ENCODE assay signal across 6 cellular contexts in the genomic region with DNA sequence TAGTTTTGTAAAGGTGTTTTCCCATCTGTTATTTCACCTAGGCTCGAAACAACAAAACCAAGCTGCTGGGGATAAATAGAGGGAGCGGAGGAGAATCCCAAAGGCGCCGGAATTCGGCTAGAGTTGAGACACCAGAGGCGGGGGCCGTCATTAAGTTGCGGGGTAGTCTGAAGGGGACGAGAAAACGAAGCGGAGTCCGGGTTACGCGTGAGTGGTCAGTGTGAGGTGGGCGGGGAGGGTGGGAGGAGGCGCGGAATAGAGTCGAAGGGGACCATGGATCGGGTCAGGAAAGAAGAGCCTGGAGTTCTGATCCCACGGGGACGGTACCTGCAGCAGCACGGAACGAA. TPM values are rescaled to one million over a fixed set of nuclear protein-coding genes. Genes with fewer than 3 reads are reported as not detected.
A peak's percentile ranks its signal among the peaks of the same experiment; 100 is the strongest.
DNase-seq lines count a peak whose midpoint lies in the region; ATAC-seq and TF ChIP-seq lines count a peak whose summit lies in the region.

No MANE protein-coding gene starts in this region.

- DNase-seq in Panc1 (ENCODE audit: low read depth, low spot score) (no peak), iPS DF 6.9 (ENCODE audit: low read depth, low spot score) (no peak), NCI-H1048 (lab: John Stamatoyannopoulos, UW) (no peak), NCI-H774 (lab: John Stamatoyannopoulos, UW) (no peak), AML-193 (lab: John Stamatoyannopoulos, UW) (no peak)

- H3K4me3 ChIP-seq in Panc1 (ENCODE audit: low read depth in 2 of 2, low read length in 2 of 2), result peak overlapping the region; percentile 80 to 91
- H3K4me3 ChIP-seq in iPS DF 6.9 (ENCODE audit: low read length), result peak overlapping the region; percentile 70; the same call in 1 of the 2 replicates

- in situ Hi-C loops in Panc1 (cut with HindIII; ENCODE audit: low pct_unique_long_range_greater_than_20kb, low sequenced_read_pairs), result no loop called here

- WGBS in iPS DF 6.9 (ENCODE audit: insufficient coverage, insufficient read length), result no CpG with 5 or more reads among the region's 23 CpGs

- H3K4me1 ChIP-seq in Panc1 (ENCODE audit: control insufficient read depth, insufficient read depth, low read length), result peaks cover 8% of the 10 kb centered on the region
- no peaks in the 10 kb centered on the region; the same call in 1 of the 2 replicates for H3K4me1 ChIP-seq in iPS DF 6.9 (ENCODE audit: control insufficient read depth, insufficient read depth, low read length)

- POLR2A ChIA-PET in Panc1 (lab: Charles Lee), result no interaction called here

- TF ChIP-seq CTCF in Panc1 (IDR thresholded peaks at IDR 0.05), result no peak

- ATAC-seq in GM19372 (IDR thresholded peaks at IDR 0.05; ENCODE audit: low read depth, unreplicated experiment) (peak; percentile 2), Panc1 (peak; percentile 62)

- intact Hi-C loops in Panc1 (cut with micrococcal nuclease; ENCODE audit: unreplicated experiment), result no loop called here

- H3K9me3 ChIP-seq in Panc1 (ENCODE audit: control insufficient read depth, insufficient read depth, low read depth, low read length) (no peaks in the 10 kb centered on the region), iPS DF 6.9 (ENCODE audit: control insufficient read depth, insufficient read depth, low read length) (no peaks in the 10 kb centered on the region)

- H3K27ac ChIP-seq in Panc1 (ENCODE audit: low read length) (peak overlapping the region; percentile 97), iPS DF 6.9 (ENCODE audit: low read length) (no peak overlapping the region)

- CTCF ChIA-PET in Panc1 (lab: Charles Lee), result interaction anchor here (0.6 kb wide), 1 partner anchor 854 kb away, joined by 4 read pairs; no protein-coding TSS in a partner anchor

- H3K36me3 ChIP-seq in Panc1 (ENCODE audit: control insufficient read depth, insufficient read depth, low read length) (peaks cover 36% of the 10 kb centered on the region), iPS DF 6.9 (ENCODE audit: control insufficient read depth, insufficient read depth, low read length) (peaks cover 40% of the 10 kb centered on the region; the same call in 1 of the 2 replicates)

- no TSS peak for BruUV-seq in Panc1 (replicated peaks; lab: Mats Ljungman, UMichigan)

- H3K27me3 ChIP-seq in Panc1 (ENCODE audit: control insufficient read depth, insufficient read depth, low read length) (no peaks in the 10 kb centered on the region), iPS DF 6.9 (ENCODE audit: control insufficient read depth, insufficient read depth, low read length) (no peaks in the 10 kb centered on the region)

RNA-seq across cellular contexts. Expression of a gene that starts 0.4 kb away (rescaled TPM):
- 149 TPM for total RNA-seq in Panc1 (2021; ENCODE audit: unreplicated experiment)
- 135 TPM for polyA plus RNA-seq in Panc1 (2012; ENCODE audit: insufficient read length)

RNA-seq across cellular contexts. Expression of a gene that starts 0.6 kb away (rescaled TPM):
- 44.8 TPM for total RNA-seq in Panc1 (2021; ENCODE audit: unreplicated experiment)
- polyA plus RNA-seq in Panc1 (2012; ENCODE audit: insufficient read length), result 30.2 TPM

RNA-seq across cellular contexts. Expression of a gene that starts 14.6 kb away (rescaled TPM):
- 19.3 TPM for total RNA-seq in Panc1 (2021; ENCODE audit: unreplicated experiment)
- polyA plus RNA-seq in Panc1 (2012; ENCODE audit: insufficient read length), result 14.4 TPM

RNA-seq across cellular contexts. Expression of a gene that starts 35.5 kb away (rescaled TPM):
- total RNA-seq in Panc1 (2021; ENCODE audit: unreplicated experiment), result 34.8 TPM
- polyA plus RNA-seq in Panc1 (2012; ENCODE audit: insufficient read length), result 52.2 TPM

RNA-seq across cellular contexts. Expression of a gene that starts 56.8 kb away (rescaled TPM):
- 41.6 TPM for total RNA-seq in Panc1 (2021; ENCODE audit: unreplicated experiment)
- polyA plus RNA-seq in Panc1 (2012; ENCODE audit: insufficient read length), result 29.4 TPM
